Comparison of ENCODE assay signal across 24 cellular contexts in genomic region chr4:120850048-120850599, GRCh38.
DNase-seq lines count a peak whose midpoint lies in the region; ATAC-seq and TF ChIP-seq lines count a peak whose summit lies in the region.
"Had no signal": no experiment of that assay in that cellular context is flagged by ENCODE, and none has a peak within 500 bp of the region (broad histone marks: within the 10 kb centered on the region; RNA-seq: fewer than 3 reads in every experiment).

No MANE protein-coding gene starts in this region.

- H2AFZ ChIP-seq in SK-N-SH (ENCODE audit: low read depth) (peak overlapping the region; percentile 1; the same call in 1 of the 2 replicates), fibroblast of lung (ENCODE audit: low read length) (no peak overlapping the region)
- H2AFZ ChIP-seq: parathyroid adenoma had no signal

- no peaks in the 10 kb centered on the region for H3K9me3 ChIP-seq in SK-N-SH
- no peaks in the 10 kb centered on the region for H3K9me3 ChIP-seq in fibroblast of lung (ENCODE audit: control insufficient read depth, insufficient read depth, low read depth, low read length)
- no peaks in the 10 kb centered on the region for H3K9me3 ChIP-seq in skeletal muscle satellite cell (replicated peaks; ENCODE audit: low read length)
- H3K9me3 ChIP-seq: adrenal gland, gastrocnemius medialis had no signal

- H3K27me3 ChIP-seq in SK-N-SH (ENCODE audit: insufficient read depth) (no peaks in the 10 kb centered on the region), fibroblast of lung (ENCODE audit: control insufficient read depth, insufficient read depth, low read length) (no peaks in the 10 kb centered on the region), skeletal muscle satellite cell (ENCODE audit: control insufficient read depth, insufficient read depth, low read length) (no peaks in the 10 kb centered on the region)
- H3K27me3 ChIP-seq: adrenal gland, gastrocnemius medialis had no signal

- no peaks in the 10 kb centered on the region for H3K9me2 ChIP-seq in SK-N-SH

- H3K79me2 ChIP-seq in SK-N-SH (ENCODE audit: insufficient read depth) (no peaks in the 10 kb centered on the region), fibroblast of lung (ENCODE audit: control insufficient read depth, insufficient read depth, low read length) (no peaks in the 10 kb centered on the region)
- H3K79me2 ChIP-seq: parathyroid adenoma had no signal

- POLR2A ChIA-PET in SK-N-SH (lab: Yijun Ruan, JAX), result no interaction called here

- DNase-seq in ELR (ENCODE audit: low read depth), result peak; percentile 52
- no peak for DNase-seq in SK-N-SH
- peak; percentile 28 to 80 for DNase-seq in fibroblast of lung (ENCODE audit: low read depth in 2 of 2)
- no peak for DNase-seq in globus pallidus (ENCODE audit: low spot score)
- no peak for DNase-seq in lower leg skin (ENCODE audit: low spot score in 2 of 2)
- DNase-seq: activated CD4-positive, alpha-beta T cell treated with anti-CD3 and anti-CD28 coated beads, Interleukin-2, amount 10 ng/mL, durations not matched to agents 24 days and 14 days; activated effector memory CD4-positive, alpha-beta T cell treated with anti-CD3 and anti-CD28 coated beads, Interleukin-2, amount 50 U/mL, for 16 hours; adrenal gland; C1 segment of cervical spinal cord; effector memory CD8-positive, alpha-beta T cell; gastrocnemius medialis; GDM1; KBM-7; NCI-H1092; NCI-H2107; NCI-H526; Right ventricle myocardium superior; stimulated activated CD4-positive, alpha-beta T cell treated with anti-CD3 and anti-CD28 coated beads, Interleukin-2, amount 100 ng/mL, for 48 hours; T-cell had no signal

- H3K27ac ChIP-seq in SK-N-SH (ENCODE audit: low read depth in 2 of 2, low read length in 1 of 2), result peak overlapping the region; percentile 57 to 58; a peak in 3 of 4 replicates
- H3K27ac ChIP-seq in fibroblast of lung (ENCODE audit: insufficient read depth, low read length), result peak overlapping the region; percentile 11
- H3K27ac ChIP-seq: adrenal gland, gastrocnemius medialis, parathyroid adenoma, skin epidermis had no signal

- no peak overlapping the region for H3K4me3 ChIP-seq in SK-N-SH (ENCODE audit: low read depth in 2 of 2, low read length in 1 of 2)
- no peak overlapping the region for H3K4me3 ChIP-seq in fibroblast of lung (replicated peaks in 1 of 4; ENCODE audit: control extremely low read depth in 1 of 4, insufficient read depth in 1 of 4, low read depth in 3 of 4, low read length in 4 of 4)
- H3K4me3 ChIP-seq in skeletal muscle satellite cell (ENCODE audit: low read length), result no peak overlapping the region
- H3K4me3 ChIP-seq in lower leg skin (ENCODE audit: low read depth, poor library complexity, severe bottlenecking), result no peak overlapping the region
- H3K4me3 ChIP-seq: adrenal gland, gastrocnemius medialis, skin epidermis had no signal

- intact Hi-C loops in lower leg skin (cut with DNase I; ENCODE audit: low total_unique reads), result no loop called here

- 26% methylated on average over 3 of the region's 3 CpGs for WGBS in SK-N-SH (ENCODE audit: low lambda C conversion rate)
- WGBS in lower leg skin, 2 donors, result 55 to 66% methylated on average over 3 of the region's 3 CpGs

- no peak overlapping the region for H3K9ac ChIP-seq in SK-N-SH
- H3K9ac ChIP-seq in fibroblast of lung (ENCODE audit: insufficient read depth, low read length), result no peak overlapping the region
- no peak overlapping the region for H3K9ac ChIP-seq in skeletal muscle satellite cell (ENCODE audit: low read depth, low read length)
- H3K9ac ChIP-seq: parathyroid adenoma had no signal

- TF ChIP-seq CTCF in SK-N-SH (IDR thresholded peaks at IDR 0.05) (no peak), fibroblast of lung (conservative IDR thresholded peaks at IDR 0.05 in 1 of 2, IDR thresholded peaks at IDR 0.05 in 1 of 2; ENCODE audit: low read depth in 1 of 2, low read length in 2 of 2) (no peak), lower leg skin (IDR thresholded peaks at IDR 0.05) (no peak)

- no peak for TF ChIP-seq POLR2A in lower leg skin (IDR thresholded peaks at IDR 0.05)

- peaks cover 6% of the 10 kb centered on the region for H3F3A ChIP-seq in SK-N-SH (replicated peaks; ENCODE audit: insufficient read depth)

- TF ChIP-seq RAD21 in SK-N-SH (IDR thresholded peaks at IDR 0.05; ENCODE audit: low read length), result no peak

- ATAC-seq in GM18858 (IDR thresholded peaks at IDR 0.05; ENCODE audit: unreplicated experiment), result no peak
- ATAC-seq: effector memory CD8-positive, alpha-beta T cell; gastrocnemius medialis; left lobe of liver; T-cell had no signal

- no peaks in the 10 kb centered on the region for H4K20me1 ChIP-seq in SK-N-SH (ENCODE audit: insufficient read depth)
- no peaks in the 10 kb centered on the region for H4K20me1 ChIP-seq in fibroblast of lung (ENCODE audit: control insufficient read depth, extremely low read depth, insufficient read depth, low read length)

- peaks cover 0 to 4% of the 10 kb centered on the region in 2 experiments; a peak in 2 of 4 replicates for H3K4me1 ChIP-seq in SK-N-SH (ENCODE audit: control insufficient read depth in 1 of 2, insufficient read depth in 2 of 2, low read depth in 1 of 2, low read length in 1 of 2)
- H3K4me1 ChIP-seq in fibroblast of lung (ENCODE audit: control insufficient read depth, extremely low read depth, insufficient read depth, low read length), result peaks cover 8% of the 10 kb centered on the region
- peaks cover 30% of the 10 kb centered on the region for H3K4me1 ChIP-seq in skeletal muscle satellite cell (ENCODE audit: control insufficient read depth, insufficient read depth, low read length)
- H3K4me1 ChIP-seq: adrenal gland, gastrocnemius medialis, parathyroid adenoma had no signal

- CTCF ChIA-PET in SK-N-SH (lab: Yijun Ruan, JAX), result interaction anchor here (0.7 to 1.2 kb wide), 3 partner anchors 14 to 69 kb away, joined by 3 to 4 read pairs (median 3); no protein-coding TSS in a partner anchor

- peak; percentile 22 to 77; a peak in 2 of 4 replicates for TF ChIP-seq EP300 in SK-N-SH (IDR thresholded peaks at IDR 0.05; ENCODE audit: borderline replicate concordance in 1 of 2, low read depth in 1 of 2, low read length in 1 of 2)

- peaks cover 0 to 3% of the 10 kb centered on the region in 2 experiments for H3K36me3 ChIP-seq in SK-N-SH (replicated peaks in 1 of 2; ENCODE audit: control insufficient read depth in 1 of 2, insufficient read depth in 2 of 2, low read length in 1 of 2)
- H3K36me3 ChIP-seq in fibroblast of lung (ENCODE audit: control insufficient read depth, insufficient read depth, low read length), result no peaks in the 10 kb centered on the region
- H3K36me3 ChIP-seq in skeletal muscle satellite cell (ENCODE audit: insufficient read depth, low read length), result no peaks in the 10 kb centered on the region
- H3K36me3 ChIP-seq: adrenal gland, gastrocnemius medialis had no signal

- peak overlapping the region; percentile 7; the same call in 1 of the 2 replicates for H3K4me2 ChIP-seq in SK-N-SH
- H3K4me2 ChIP-seq in fibroblast of lung (ENCODE audit: extremely low read depth, insufficient read depth, low read length), result peak overlapping the region; percentile 64
- peak overlapping the region; percentile 35 for H3K4me2 ChIP-seq in skeletal muscle satellite cell (ENCODE audit: low read length)

TF ChIP-seq in SK-N-SH, 30 proteins besides CTCF, POLR2A, EP300 and RAD21 (continues in another document):
- TF ChIP-seq SIN3A (IDR thresholded peaks at IDR 0.05; ENCODE audit: borderline replicate concordance, low read depth, low read length) (no peak), REST (IDR thresholded peaks at IDR 0.05; ENCODE audit: low read depth, low read length) (no peak), FOXM1 (IDR thresholded peaks at IDR 0.05; ENCODE audit: low read depth) (no peak), MAX (IDR thresholded peaks at IDR 0.05; ENCODE audit: low read depth) (no peak), JUND (IDR thresholded peaks at IDR 0.05) (peak; percentile 57), POLR2AphosphoS5 (IDR thresholded peaks at IDR 0.05; ENCODE audit: low read depth, low read length) (peak; percentile 36; the same call in 1 of the 2 replicates), TEAD4 (IDR thresholded peaks at IDR 0.05; ENCODE audit: borderline replicate concordance, insufficient read depth) (peak; percentile 51; the same call in 1 of the 2 replicates), EZH2phosphoT487 (IDR thresholded peaks at IDR 0.05; ENCODE audit: borderline replicate concordance, low read depth) (no peak), SMC3 (IDR thresholded peaks at IDR 0.05; ENCODE audit: low read depth, low read length) (no peak), NRF1 (IDR thresholded peaks at IDR 0.05; ENCODE audit: low read depth, low read length) (no peak)

Comparison
In these comparisons a context has a peak if more than half of its experiments do, and no peak if none do; other contexts are left out.
1. DNase-seq: peak in ELR (single experiment) and fibroblast of lung (2 of 2); none in SK-N-SH (single experiment), globus pallidus (single experiment) and lower leg skin (0 of 2).
2. H3K4me2 ChIP-seq: peak in every context shown above with its lines; median percentile 64 in fibroblast of lung; 35 in skeletal muscle satellite cell; 7 in SK-N-SH.